In genomic region chr1:32813941-32814739, GRCh38 we compare ENCODE assay signal across 9 cellular contexts. TPM values are rescaled to one million over a fixed set of nuclear protein-coding genes. Genes with fewer than 3 reads are reported as not detected.
DNase-seq lines count a peak whose midpoint lies in the region; ATAC-seq and TF ChIP-seq lines count a peak whose summit lies in the region.
"Had no signal": no experiment of that assay in that cellular context is flagged by ENCODE, and none has a peak within 500 bp of the region (broad histone marks: within the 10 kb centered on the region; RNA-seq: fewer than 3 reads in every experiment).

No MANE protein-coding gene starts in this region.

- POLR2A ChIA-PET in RWPE1 (lab: Yijun Ruan, JAX; ENCODE audit: low non-redundant PET), result no interaction called here

- H3K4me1 ChIP-seq in skeletal muscle satellite cell (ENCODE audit: control insufficient read depth, insufficient read depth, low read length), result peaks cover 26% of the 10 kb centered on the region

- H3K36me3 ChIP-seq in skeletal muscle satellite cell (ENCODE audit: insufficient read depth, low read length), result peaks cover 18% of the 10 kb centered on the region

- H3K4me1 Mint-ChIP-seq in activated T-cell treated with anti-CD3 and anti-CD28 coated beads, Interleukin-2, amount 50 U/mL, for 24 hours (ENCODE audit: low read depth), result peaks cover 68% of the 10 kb centered on the region

- peak overlapping the region; percentile 52 for H3K27ac ChIP-seq in RWPE1
- H3K27ac ChIP-seq in epithelial cell of prostate, result peak overlapping the region; percentile 4

- no peaks in the 10 kb centered on the region for H3K9me3 ChIP-seq in skeletal muscle satellite cell (replicated peaks; ENCODE audit: low read length)

- H3K4me3 Mint-ChIP-seq in activated T-cell treated with anti-CD3 and anti-CD28 coated beads, Interleukin-2, amount 50 U/mL, for 24 hours, result peak overlapping the region; percentile 94

- no peak overlapping the region for H3K4me3 ChIP-seq in skeletal muscle satellite cell (ENCODE audit: low read length)

- peak overlapping the region; percentile 81 for H3K27ac Mint-ChIP-seq in activated T-cell treated with anti-CD3 and anti-CD28 coated beads, Interleukin-2, amount 50 U/mL, for 24 hours

- H3K27me3 Mint-ChIP-seq in activated T-cell treated with anti-CD3 and anti-CD28 coated beads, Interleukin-2, amount 50 U/mL, for 24 hours, result no peaks in the 10 kb centered on the region

- H3K4me2 ChIP-seq in skeletal muscle satellite cell (ENCODE audit: low read length), result peak overlapping the region; percentile 79

- peaks cover 87% of the 10 kb centered on the region for H3K36me3 Mint-ChIP-seq in activated T-cell treated with anti-CD3 and anti-CD28 coated beads, Interleukin-2, amount 50 U/mL, for 24 hours (ENCODE audit: low read depth)

- CTCF ChIA-PET in RWPE1 (lab: Yijun Ruan, JAX), result no interaction called here

- DNase-seq in activated T-cell treated with anti-CD3 and anti-CD28 coated beads, Interleukin-2, amount 50 U/mL, for 24 hours, result no peak
- DNase-seq in activated T-cell treated with anti-CD3 and anti-CD28 coated beads for 4 hours (no peak), RWPE1 (ENCODE audit: low spot score) (no peak), epithelial cell of prostate (ENCODE audit: low read depth, low spot score) (no peak)
- DNase-seq: activated CD4-positive, CD25-positive, alpha-beta regulatory T cell had no signal

- H3K27me3 ChIP-seq in skeletal muscle satellite cell (ENCODE audit: control insufficient read depth, insufficient read depth, low read length), result no peaks in the 10 kb centered on the region

- H3K9ac ChIP-seq in skeletal muscle satellite cell (ENCODE audit: low read depth, low read length), result no peak overlapping the region

- TF ChIP-seq CTCF in RWPE1 (conservative IDR thresholded peaks at IDR 0.05; ENCODE audit: low read depth), result no peak

- H3K9me3 Mint-ChIP-seq in activated T-cell treated with anti-CD3 and anti-CD28 coated beads, Interleukin-2, amount 50 U/mL, for 24 hours, result no peaks in the 10 kb centered on the region

- ATAC-seq in HG03571 (IDR thresholded peaks at IDR 0.05; ENCODE audit: unreplicated experiment) (no peak), HG03469 (IDR thresholded peaks at IDR 0.05; ENCODE audit: unreplicated experiment) (no peak)
- ATAC-seq in activated CD4-positive, CD25-positive, alpha-beta regulatory T cell treated with anti-CD3 and anti-CD28 coated beads, Interleukin-2, amount 50 U/mL, for 24 hours, result no peak

RNA-seq across cellular contexts. Expression of gene YARS1, which starts 3.0 kb away (rescaled TPM):
- 135 and 153 TPM in 2 replicates for total RNA-seq in skeletal muscle satellite cell (2012; rRNA removed)

RNA-seq across cellular contexts. Expression of gene S100PBP, which starts 3.3 kb away (rescaled TPM):
- 14.7 and 18.1 TPM in 2 replicates for total RNA-seq in skeletal muscle satellite cell (2012; rRNA removed)

RNA-seq across cellular contexts. Expression of gene FNDC5, which starts 56.6 kb away (rescaled TPM):
- 1.0 and 3.1 TPM in 2 replicates for total RNA-seq in skeletal muscle satellite cell (2012; rRNA removed)
